ENCODE assay signal across 11 cellular contexts in the genomic region with DNA sequence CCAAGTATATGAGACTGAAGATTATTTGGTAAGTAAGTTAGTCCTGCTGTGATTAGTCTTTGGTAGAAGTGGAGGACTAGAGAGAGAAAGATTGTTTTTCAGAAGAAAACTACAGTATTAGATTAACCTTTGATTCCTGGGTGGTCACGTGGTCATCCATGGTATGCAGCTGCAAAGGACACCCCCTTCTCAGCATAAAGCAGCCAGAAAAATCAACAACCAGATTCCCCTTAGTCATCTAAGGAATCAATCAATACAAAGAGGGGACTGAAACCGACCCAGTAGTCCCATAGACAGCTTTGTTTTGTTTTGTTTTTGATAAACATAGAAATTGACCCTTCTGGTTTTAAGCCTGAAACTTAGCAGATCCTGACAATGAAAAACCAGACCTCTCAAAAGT. TPM values are rescaled to one million over a fixed set of nuclear protein-coding genes. Genes with fewer than 3 reads are reported as not detected.
"Had no signal": no experiment of that assay in that cellular context is flagged by ENCODE, and none has a peak within 500 bp of the region (broad histone marks: within the 10 kb centered on the region; RNA-seq: fewer than 3 reads in every experiment).

No MANE protein-coding gene starts in this region.

- H3K4me3 Mint-ChIP-seq: HFFc6 had no signal

- H3K4me1 ChIP-seq: HAP-1 had no signal

- DNase-seq: GM23248, GOT3, H7, HFFc6, IMR-90, KBM-7 had no signal

- H3K4me3 ChIP-seq: GM23248, HAP-1 had no signal

- H2AFZ ChIP-seq: GM23248 had no signal

- H3K27ac ChIP-seq: GM23248, KMS-11 had no signal

- ATAC-seq: HCT116 had no signal

- H3K9ac ChIP-seq: GM23248, KMS-11 had no signal

- H3K27ac Mint-ChIP-seq: HFFc6 had no signal

- FAIRE-seq: HTR-8/SVneo had no signal

- H3K36me3 ChIP-seq: HAP-1 had no signal

- H3K4me2 ChIP-seq: KMS-11 had no signal

- H3K9me3 ChIP-seq: HAP-1 had no signal

RNA-seq across cellular contexts. Expression of a gene that starts 30.3 kb away (rescaled TPM):
- total RNA-seq: GM23248, HFFc6, HT-29, IMR-90 had no signal
- polyA plus RNA-seq: GM23248 had no signal
